8 cellular contexts compared by ENCODE assay signal in the genomic region with DNA sequence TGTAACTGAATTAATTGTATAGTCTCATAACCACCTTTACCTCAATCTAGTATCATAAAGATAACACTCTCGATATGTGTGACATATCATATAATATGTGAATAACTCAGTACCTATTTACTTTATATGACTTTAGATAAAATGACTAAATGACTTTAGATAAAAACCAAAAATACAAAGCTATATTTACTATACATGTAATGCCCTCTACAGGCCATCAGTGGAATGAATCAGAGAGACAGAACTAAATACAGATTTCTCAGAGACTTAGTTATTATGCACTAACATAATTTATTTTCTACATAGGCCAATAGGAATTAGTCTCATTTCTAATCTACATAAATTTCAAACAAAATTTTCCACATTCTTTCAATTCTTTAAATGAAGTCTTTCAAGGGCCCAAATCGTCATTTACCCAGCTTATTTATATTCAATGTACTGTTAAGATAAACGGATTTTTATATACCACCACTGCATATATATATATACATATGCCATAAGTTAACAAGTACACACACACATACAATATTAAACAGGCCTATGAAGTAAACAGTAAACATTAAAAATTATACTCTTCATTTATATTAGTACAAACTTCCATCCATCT.
A peak's percentile ranks its signal among the peaks of the same experiment; 100 is the strongest.
DNase-seq lines count a peak whose midpoint lies in the region; ATAC-seq and TF ChIP-seq lines count a peak whose summit lies in the region.

No MANE protein-coding gene starts in this region.

- no peak overlapping the region for H3K4me3 ChIP-seq in Caco-2 (ENCODE audit: low read depth, low read length)
- no peak overlapping the region for H3K4me3 ChIP-seq in adrenal gland
- no peak overlapping the region for H3K4me3 ChIP-seq in lung
- H3K4me3 ChIP-seq in suprapubic skin, result no peak overlapping the region
- no peak overlapping the region for H3K4me3 ChIP-seq in MG63

- H3K4me1 Mint-ChIP-seq in Caco-2 (ENCODE audit: low read depth, unreplicated experiment), result no peaks in the 10 kb centered on the region

- ATAC-seq in HG03342 (IDR thresholded peaks at IDR 0.05; ENCODE audit: unreplicated experiment), result peak; percentile 48
- no peak for ATAC-seq in lung (ENCODE audit: insufficient read depth, low FRiP score)
- no peak for ATAC-seq in GM18873 (IDR thresholded peaks at IDR 0.05; ENCODE audit: low FRiP score, unreplicated experiment)

- H3K36me3 ChIP-seq in Caco-2 (ENCODE audit: control insufficient read depth, insufficient read depth, low read length) (no peaks in the 10 kb centered on the region), adrenal gland (replicated peaks in 1 of 2) (no peaks in the 10 kb centered on the region), lung (ENCODE audit: control insufficient read depth in 2 of 2, insufficient read depth in 2 of 2, low read length in 2 of 2) (no peaks in the 10 kb centered on the region), suprapubic skin (no peaks in the 10 kb centered on the region), MG63 (no peaks in the 10 kb centered on the region)

- TF ChIP-seq CTCF in Caco-2 (IDR thresholded peaks at IDR 0.05; ENCODE audit: insufficient read depth in 1 of 2, low read depth in 1 of 2, low read length in 1 of 2, severe bottlenecking in 1 of 2, unreplicated experiment in 1 of 2) (peak; percentile 65 to 70), adrenal gland (IDR thresholded peaks at IDR 0.05) (peak; percentile 30 to 65 (median 52)), lung (IDR thresholded peaks at IDR 0.05; ENCODE audit: control extremely low read depth, extremely low read depth) (peak; percentile 8), suprapubic skin (IDR thresholded peaks at IDR 0.05) (peak in 1 of 2 donors; percentile 44)

- H3K9me3 ChIP-seq in Caco-2, result peaks cover 4% of the 10 kb centered on the region; the same call in 1 of the 2 replicates
- no peaks in the 10 kb centered on the region for H3K9me3 ChIP-seq in adrenal gland (replicated peaks in 1 of 3)
- no peaks in the 10 kb centered on the region for H3K9me3 ChIP-seq in lung (ENCODE audit: control insufficient read depth in 2 of 2, insufficient read depth in 1 of 2, low read length in 1 of 2)
- H3K9me3 ChIP-seq in suprapubic skin, result no peaks in the 10 kb centered on the region
- H3K9me3 ChIP-seq in MG63, result peaks cover 4% of the 10 kb centered on the region

- H3K27ac ChIP-seq in adrenal gland, result no peak overlapping the region
- no peak overlapping the region for H3K27ac ChIP-seq in lung (ENCODE audit: low read depth in 1 of 2, low read length in 1 of 2)
- H3K27ac ChIP-seq in suprapubic skin, result no peak overlapping the region

- peaks cover 8% of the 10 kb centered on the region for H3K9me3 Mint-ChIP-seq in Caco-2 (ENCODE audit: unreplicated experiment)

- WGBS in adrenal gland, 4 donors, result 67 to 80% (median 74%) methylated on average over 3 of the region's 3 CpGs
- WGBS in lung, 2 donors, result 77 to 88% methylated on average over 3 of the region's 3 CpGs
- WGBS in suprapubic skin, result 84% methylated on average over 3 of the region's 3 CpGs

- BruUV-seq in Caco-2 (replicated peaks; lab: Mats Ljungman, UMichigan), result no TSS peak

- H3K4me3 Mint-ChIP-seq in Caco-2 (ENCODE audit: unreplicated experiment), result no peak overlapping the region

- CTCF ChIA-PET in Caco-2 (lab: Charles Lee), result interaction anchor here (0.6 to 1.0 kb wide), 2 partner anchors 284 to 455 kb away, joined by 4 read pairs; no protein-coding TSS in a partner anchor

- POLR2A ChIA-PET in Caco-2 (lab: Charles Lee), result no interaction called here

- TF ChIP-seq EP300 in suprapubic skin (IDR thresholded peaks at IDR 0.05), result no peak

- no peak overlapping the region for H3K27ac Mint-ChIP-seq in Caco-2 (ENCODE audit: unreplicated experiment)

- H3K27me3 Mint-ChIP-seq in Caco-2 (ENCODE audit: insufficient read depth, unreplicated experiment), result no peaks in the 10 kb centered on the region

- TF ChIP-seq POLR2A in adrenal gland (IDR thresholded peaks at IDR 0.05) (no peak), suprapubic skin (IDR thresholded peaks at IDR 0.05) (no peak)

- no peaks in the 10 kb centered on the region for H3K4me1 ChIP-seq in Caco-2
- peaks cover 0 to 14% of the 10 kb centered on the region in 2 donors for H3K4me1 ChIP-seq in adrenal gland (replicated peaks in 1 of 2)
- peaks cover 0 to 7% of the 10 kb centered on the region in 2 donors for H3K4me1 ChIP-seq in lung (ENCODE audit: control insufficient read depth in 2 of 2, insufficient read depth in 2 of 2, low read length in 2 of 2)
- no peaks in the 10 kb centered on the region for H3K4me1 ChIP-seq in suprapubic skin

- H3K27me3 ChIP-seq in Caco-2 (replicated peaks; ENCODE audit: control insufficient read depth, insufficient read depth, low read length) (no peaks in the 10 kb centered on the region), adrenal gland (no peaks in the 10 kb centered on the region), lung (ENCODE audit: control insufficient read depth, insufficient read depth) (no peaks in the 10 kb centered on the region), suprapubic skin (no peaks in the 10 kb centered on the region), MG63 (no peaks in the 10 kb centered on the region)

- intact Hi-C loops in Caco-2 (cut with micrococcal nuclease; ENCODE audit: unreplicated experiment) (no loop called here), adrenal gland (cut with DNase I) (no loop called here)

- DNase-seq in Caco-2 (peak in 1 of 2 experiments; percentile 5), adrenal gland (no peak), lung (ENCODE audit: low spot score) (no peak), suprapubic skin (ENCODE audit: low spot score in 2 of 2) (no peak), NCI-H1092 treated with DMSO at 0.1 percent for 48 hours (lab: John Stamatoyannopoulos, UW) (no peak), MG63 (no peak)

- H3K36me3 Mint-ChIP-seq in Caco-2 (ENCODE audit: insufficient read depth, unreplicated experiment), result peaks cover 9% of the 10 kb centered on the region
